Comparison of ENCODE assay signal across 1 cellular context in the genomic region with DNA sequence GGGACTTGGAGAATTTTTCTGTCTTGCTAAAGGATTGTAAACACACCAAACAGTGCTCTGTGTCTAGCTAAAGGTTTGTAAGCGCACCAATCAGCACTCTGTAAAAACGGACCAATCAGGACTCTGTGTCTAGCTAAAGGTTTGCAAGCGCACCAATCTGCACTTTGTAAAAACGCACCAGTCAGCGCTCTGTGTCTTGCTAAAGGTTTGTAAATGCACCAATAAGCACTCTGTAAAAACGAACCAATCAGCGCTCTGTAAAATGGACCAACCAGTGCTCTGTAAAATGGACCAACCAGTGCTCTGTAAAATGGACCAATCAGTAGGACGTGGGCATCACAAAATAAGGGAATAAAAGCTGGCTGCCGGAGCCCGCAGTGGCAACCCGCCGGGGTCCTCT.
TF ChIP-seq lines count a peak whose summit lies in the region.

No MANE protein-coding gene starts in this region.

TF ChIP-seq in A549, 52 proteins besides CTCF, POLR2A, EP300 and RAD21 (continued from another document):
- TF ChIP-seq, protein P1, sequence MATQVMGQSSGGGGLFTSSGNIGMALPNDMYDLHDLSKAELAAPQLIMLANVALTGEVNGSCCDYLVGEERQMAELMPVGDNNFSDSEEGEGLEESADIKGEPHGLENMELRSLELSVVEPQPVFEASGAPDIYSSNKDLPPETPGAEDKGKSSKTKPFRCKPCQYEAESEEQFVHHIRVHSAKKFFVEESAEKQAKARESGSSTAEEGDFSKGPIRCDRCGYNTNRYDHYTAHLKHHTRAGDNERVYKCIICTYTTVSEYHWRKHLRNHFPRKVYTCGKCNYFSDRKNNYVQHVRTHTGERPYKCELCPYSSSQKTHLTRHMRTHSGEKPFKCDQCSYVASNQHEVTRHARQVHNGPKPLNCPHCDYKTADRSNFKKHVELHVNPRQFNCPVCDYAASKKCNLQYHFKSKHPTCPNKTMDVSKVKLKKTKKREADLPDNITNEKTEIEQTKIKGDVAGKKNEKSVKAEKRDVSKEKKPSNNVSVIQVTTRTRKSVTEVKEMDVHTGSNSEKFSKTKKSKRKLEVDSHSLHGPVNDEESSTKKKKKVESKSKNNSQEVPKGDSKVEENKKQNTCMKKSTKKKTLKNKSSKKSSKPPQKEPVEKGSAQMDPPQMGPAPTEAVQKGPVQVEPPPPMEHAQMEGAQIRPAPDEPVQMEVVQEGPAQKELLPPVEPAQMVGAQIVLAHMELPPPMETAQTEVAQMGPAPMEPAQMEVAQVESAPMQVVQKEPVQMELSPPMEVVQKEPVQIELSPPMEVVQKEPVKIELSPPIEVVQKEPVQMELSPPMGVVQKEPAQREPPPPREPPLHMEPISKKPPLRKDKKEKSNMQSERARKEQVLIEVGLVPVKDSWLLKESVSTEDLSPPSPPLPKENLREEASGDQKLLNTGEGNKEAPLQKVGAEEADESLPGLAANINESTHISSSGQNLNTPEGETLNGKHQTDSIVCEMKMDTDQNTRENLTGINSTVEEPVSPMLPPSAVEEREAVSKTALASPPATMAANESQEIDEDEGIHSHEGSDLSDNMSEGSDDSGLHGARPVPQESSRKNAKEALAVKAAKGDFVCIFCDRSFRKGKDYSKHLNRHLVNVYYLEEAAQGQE (IDR thresholded peaks at IDR 0.05): no peak
- TF ChIP-seq, protein P2, sequence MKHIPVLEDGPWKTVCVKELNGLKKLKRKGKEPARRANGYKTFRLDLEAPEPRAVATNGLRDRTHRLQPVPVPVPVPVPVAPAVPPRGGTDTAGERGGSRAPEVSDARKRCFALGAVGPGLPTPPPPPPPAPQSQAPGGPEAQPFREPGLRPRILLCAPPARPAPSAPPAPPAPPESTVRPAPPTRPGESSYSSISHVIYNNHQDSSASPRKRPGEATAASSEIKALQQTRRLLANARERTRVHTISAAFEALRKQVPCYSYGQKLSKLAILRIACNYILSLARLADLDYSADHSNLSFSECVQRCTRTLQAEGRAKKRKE (CRISPR knock-in tag; IDR thresholded peaks at IDR 0.05; ENCODE audit: low read depth): no peak
